Comparison of ENCODE assay signal across 9 cellular contexts in the genomic region with DNA sequence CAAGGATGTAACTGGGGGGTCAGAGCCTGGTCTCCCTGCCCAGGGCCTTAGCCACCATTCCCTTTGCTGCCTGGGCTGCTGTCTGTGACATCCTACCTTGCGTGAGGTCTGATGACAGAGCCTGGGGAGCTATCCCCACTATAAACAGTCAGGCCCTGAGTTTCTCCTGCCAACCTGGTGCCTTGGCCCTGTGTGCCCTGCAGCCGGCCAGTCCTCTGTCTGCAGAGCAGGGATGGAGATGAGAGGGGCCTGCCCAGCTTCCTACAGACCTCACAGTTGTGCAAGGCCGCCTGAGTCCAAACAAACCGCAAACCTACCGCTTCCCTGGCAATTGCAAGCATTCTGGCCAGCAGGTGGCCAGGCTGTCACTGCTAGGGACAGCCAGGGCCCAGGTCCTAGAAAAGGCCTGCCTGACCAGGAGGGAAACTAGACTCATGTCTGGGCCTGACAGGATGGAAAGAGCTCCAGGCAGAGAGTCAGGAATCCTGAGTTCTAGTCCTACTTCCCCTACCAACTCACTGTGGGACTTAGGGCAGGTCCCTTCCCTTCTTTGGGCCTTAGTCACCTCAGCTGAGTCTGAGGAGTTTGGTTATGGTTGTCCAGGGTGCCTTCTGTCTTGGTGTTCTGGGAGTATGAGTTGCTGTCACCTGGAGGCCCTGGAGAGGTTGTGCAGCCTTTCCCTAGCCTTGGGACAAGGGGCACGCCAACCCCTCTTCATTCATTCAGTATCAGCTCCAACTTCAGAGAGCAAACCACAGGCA.
A peak's percentile ranks its signal among the peaks of the same experiment; 100 is the strongest.
DNase-seq lines count a peak whose midpoint lies in the region; ATAC-seq, FAIRE-seq and TF ChIP-seq lines count a peak whose summit lies in the region.
"Had no signal": no experiment of that assay in that cellular context is flagged by ENCODE, and none has a peak within 500 bp of the region (broad histone marks: within the 10 kb centered on the region; RNA-seq: fewer than 3 reads in every experiment).

No MANE protein-coding gene starts in this region.

- peak; percentile 85 to 89 for ATAC-seq in A549
- no peak for ATAC-seq in HG03378 (IDR thresholded peaks at IDR 0.05; ENCODE audit: unreplicated experiment)

- peak; percentile 37 for TF ChIP-seq CTCF in A549 (IDR thresholded peaks at IDR 0.05)
- TF ChIP-seq CTCF in astrocyte of the cerebellum (IDR thresholded peaks at IDR 0.05; ENCODE audit: low read depth, low read length, missing control alignments) = peak; percentile 42
- TF ChIP-seq CTCF in kidney (IDR thresholded peaks at IDR 0.05; ENCODE audit: borderline replicate concordance, extremely low read depth, insufficient read depth) = peak; percentile 54

- in situ Hi-C loops in astrocyte of the cerebellum (cut with HindIII; ENCODE audit: low sequenced_read_pairs) = no loop called here

- no peak overlapping the region for H3K9ac ChIP-seq in kidney (ENCODE audit: low read length in 2 of 2)

- CTCF ChIA-PET in A549 (lab: Yijun Ruan, JAX) = interaction anchor here (0.9 to 4.3 kb wide), 19 partner anchors 10 to 223 kb away, joined by 3 to 18 read pairs (median 4); partner anchors contain the start of gene VEGFA

- no peak overlapping the region for H3K4me3 ChIP-seq in A549
- H3K4me3 ChIP-seq in astrocyte of the cerebellum (ENCODE audit: low read depth, low read length) = no peak overlapping the region
- H3K4me3 ChIP-seq in kidney (ENCODE audit: low read length in 2 of 2) = no peak overlapping the region

- peak; percentile 41 to 50; a peak in 4 of 5 replicates for TF ChIP-seq RAD21 in A549 (conservative IDR thresholded peaks at IDR 0.05 in 1 of 2, IDR thresholded peaks at IDR 0.05 in 1 of 2)

- no peaks in the 10 kb centered on the region for H3K36me3 ChIP-seq in kidney (ENCODE audit: control insufficient read depth in 1 of 2, insufficient read depth in 2 of 2, low read length in 2 of 2)

- H3K4me1 ChIP-seq in A549 = no peaks in the 10 kb centered on the region
- peaks cover 0 to 2% of the 10 kb centered on the region in 2 donors for H3K4me1 ChIP-seq in kidney (ENCODE audit: control insufficient read depth in 1 of 2, insufficient read depth in 1 of 2, low read depth in 1 of 2, low read length in 2 of 2)

- TF ChIP-seq EP300 in A549 (IDR thresholded peaks at IDR 0.05) = no peak

- no peaks in the 10 kb centered on the region for H3K9me3 ChIP-seq in A549
- H3K9me3 ChIP-seq in kidney (ENCODE audit: control insufficient read depth in 1 of 2, low read length in 2 of 2) = no peaks in the 10 kb centered on the region

- DNase-seq in A549 (ENCODE audit: low read depth in 1 of 2, low spot score in 1 of 2) (peak; percentile 45 to 50), HuH-7 (ENCODE audit: low spot score) (peak; percentile 78), astrocyte of the cerebellum (ENCODE audit: low read depth) (peak; percentile 24), kidney (no peak), DMS 273 treated with DMSO at 0.1 percent for 48 hours (lab: John Stamatoyannopoulos, UW) (no peak), anterior cingulate cortex (lab: John Stamatoyannopoulos, UW) (no peak), germinal center (ENCODE audit: low spot score) (no peak)
- DNase-seq: T-helper 2 cell had no signal

- intact Hi-C loops in kidney (cut with DNase I) = no loop called here

- peak overlapping the region; percentile 38 to 48; a peak in 2 of 6 replicates for H3K27ac ChIP-seq in A549
- H3K27ac ChIP-seq in kidney (ENCODE audit: low read depth in 2 of 2, low read length in 2 of 2) = no peak overlapping the region

- POLR2A ChIA-PET in A549 (lab: Yijun Ruan, JAX) = interaction anchor here (1.0 kb wide), 1 partner anchor 146 kb away, joined by 3 read pairs; no protein-coding TSS in a partner anchor

- no peak for TF ChIP-seq POLR2A in A549 (IDR thresholded peaks at IDR 0.05; ENCODE audit: low read length)

- 47% methylated on average over 6 of the region's 6 CpGs for WGBS in A549 (ENCODE audit: missing lambda C conversion rate)

- FAIRE-seq in A549 (lab: Jason Lieb, UNC) = no peak
- FAIRE-seq in kidney (lab: Jason Lieb, UNC) = no peak

- no peak overlapping the region for H3K4me2 ChIP-seq in A549

TF ChIP-seq in A549, 52 proteins besides CTCF, POLR2A, EP300 and RAD21:
- TF ChIP-seq SMC3 (IDR thresholded peaks at IDR 0.05) (peak; percentile 59), NFE2L2 (conservative IDR thresholded peaks at IDR 0.05; ENCODE audit: low read length) (no peak)

Comparison
In these comparisons a context has a peak if more than half of its experiments do, and no peak if none do; other contexts are left out.
1. DNase-seq: peak in A549 (2 of 2), HuH-7 (single experiment) and astrocyte of the cerebellum (single experiment); none in kidney (single experiment), DMS 273 treated with DMSO at 0.1 percent for 48 hours (single experiment), anterior cingulate cortex (0 of 58) and germinal center (single experiment).
2. H3K27ac ChIP-seq: peak in A549 (2 of 2); none in kidney (0 of 2).
3. Peak in every context shown above with its lines, with median percentiles within 50 percentile points of each other: CTCF ChIP-seq.